22 cellular contexts compared by ENCODE assay signal in genomic region chr9:89036383-89036782, GRCh38. TPM values are rescaled to one million over a fixed set of nuclear protein-coding genes. Genes with fewer than 3 reads are reported as not detected.
A peak's percentile ranks its signal among the peaks of the same experiment; 100 is the strongest.
DNase-seq lines count a peak whose midpoint lies in the region; ATAC-seq and TF ChIP-seq lines count a peak whose summit lies in the region.
"Had no signal": no experiment of that assay in that cellular context is flagged by ENCODE, and none has a peak within 500 bp of the region (broad histone marks: within the 10 kb centered on the region; RNA-seq: fewer than 3 reads in every experiment).

No MANE protein-coding gene starts in this region.

- H3K36me3 ChIP-seq in adrenal gland (replicated peaks in 1 of 2) (no peaks in the 10 kb centered on the region), left lung (no peaks in the 10 kb centered on the region)
- H3K36me3 ChIP-seq: prostate gland had no signal

- TF ChIP-seq CTCF in AG10803 (conservative IDR thresholded peaks at IDR 0.05; ENCODE audit: low read length) (no peak), HFF-Myc (IDR thresholded peaks at IDR 0.05; ENCODE audit: low read depth, low read length, missing control alignments) (no peak), adrenal gland (IDR thresholded peaks at IDR 0.05) (no peak), left lung (IDR thresholded peaks at IDR 0.05) (no peak), GM10266 (IDR thresholded peaks at IDR 0.05; ENCODE audit: control insufficient read depth, insufficient read depth, low read depth, missing control alignments) (no peak)

- H3K4me3 Mint-ChIP-seq in stimulated activated effector memory CD8-positive, alpha-beta T cell treated with anti-CD3 and anti-CD28 coated beads, Interleukin-12 subunit alpha, Interleukin-12 subunit beta, amount 100 ng/mL, for 72 hours: no peak overlapping the region
- H3K4me3 Mint-ChIP-seq: activated CD4-positive, alpha-beta memory T cell treated with anti-CD3 and anti-CD28 coated beads for 36 hours; activated naive CD8-positive, alpha-beta T cell treated with anti-CD3 and anti-CD28 coated beads, Interleukin-2, amount 10 ng/mL, durations not matched to agents 7 days and 5 days; central memory CD8-positive, alpha-beta T cell; endodermal cell; naive thymus-derived CD8-positive, alpha-beta T cell; stimulated activated naive CD8-positive, alpha-beta T cell treated with anti-CD3 and anti-CD28 coated beads, Interleukin-15, Interleukin-2, amounts not matched to agents 100 ng/mL and 50 ng/mL, for 24 hours had no signal

- peak; percentile 15 for ATAC-seq in left lung
- no peak for ATAC-seq in stimulated activated effector memory CD8-positive, alpha-beta T cell treated with anti-CD3 and anti-CD28 coated beads, Interleukin-12 subunit alpha, Interleukin-12 subunit beta, amount 100 ng/mL, for 72 hours
- ATAC-seq: naive thymus-derived CD8-positive, alpha-beta T cell had no signal

- H3K27ac ChIP-seq in adrenal gland: peak overlapping the region in 3 of 5 donors; percentile 27 to 76 (median 72)
- peak overlapping the region in 1 of 2 donors; percentile 20 for H3K27ac ChIP-seq in left lung
- H3K27ac ChIP-seq: PC-9, prostate gland had no signal

- no peaks in the 10 kb centered on the region for H3K9me3 ChIP-seq in adrenal gland (replicated peaks in 1 of 3)
- H3K9me3 ChIP-seq in left lung: no peaks in the 10 kb centered on the region
- H3K9me3 ChIP-seq: prostate gland had no signal

- H3K27me3 ChIP-seq in adrenal gland (no peaks in the 10 kb centered on the region), left lung (no peaks in the 10 kb centered on the region)

- H3K4me1 ChIP-seq in adrenal gland (replicated peaks in 1 of 2) (peaks cover 23 to 29% of the 10 kb centered on the region in 2 donors), left lung (peaks cover 0 to 12% of the 10 kb centered on the region in 2 donors)
- H3K4me1 ChIP-seq: prostate gland had no signal

- DNase-seq in AG10803 (ENCODE audit: low read depth) (peak; percentile 25), HFF-Myc (ENCODE audit: extremely low read depth, low read depth) (peak; percentile 29), adrenal gland (peak in 5 of 7 donors; percentile 54 to 79 (median 70)), left lung (no peak), GM10266 (ENCODE audit: extremely low spot score) (no peak), NCI-H226 (no peak), HK-2 (ENCODE audit: unreplicated experiment) (no peak)
- DNase-seq in stimulated activated effector memory CD8-positive, alpha-beta T cell treated with anti-CD3 and anti-CD28 coated beads, Interleukin-12 subunit alpha, Interleukin-12 subunit beta, amount 100 ng/mL, for 72 hours (ENCODE audit: low spot score in 2 of 2): no peak
- DNase-seq: activated CD4-positive, alpha-beta memory T cell treated with anti-CD3 and anti-CD28 coated beads for 36 hours; activated naive CD8-positive, alpha-beta T cell treated with anti-CD3 and anti-CD28 coated beads, Interleukin-2, amount 10 ng/mL, durations not matched to agents 7 days and 5 days; activated T-cell treated with anti-CD3 and anti-CD28 coated beads, Interleukin-2, amount 50 U/mL, for 48 hours; Calu3; endodermal cell; foreskin melanocyte; HCEC 1CT; naive thymus-derived CD8-positive, alpha-beta T cell; NCI-H187; NCI-H510A; PC-9 had no signal

- no peaks in the 10 kb centered on the region for H3K9me3 Mint-ChIP-seq in stimulated activated effector memory CD8-positive, alpha-beta T cell treated with anti-CD3 and anti-CD28 coated beads, Interleukin-12 subunit alpha, Interleukin-12 subunit beta, amount 100 ng/mL, for 72 hours
- H3K9me3 Mint-ChIP-seq: activated CD4-positive, alpha-beta memory T cell treated with anti-CD3 and anti-CD28 coated beads for 36 hours; activated naive CD8-positive, alpha-beta T cell treated with anti-CD3 and anti-CD28 coated beads, Interleukin-2, amount 10 ng/mL, durations not matched to agents 7 days and 5 days; central memory CD8-positive, alpha-beta T cell; endodermal cell; stimulated activated naive CD8-positive, alpha-beta T cell treated with anti-CD3 and anti-CD28 coated beads, Interleukin-15, Interleukin-2, amounts not matched to agents 100 ng/mL and 50 ng/mL, for 24 hours had no signal

- no peak overlapping the region for H3K4me3 ChIP-seq in AG10803 (ENCODE audit: low read length)
- no peak overlapping the region for H3K4me3 ChIP-seq in HFF-Myc (replicated peaks; ENCODE audit: low read depth, low read length)
- H3K4me3 ChIP-seq in adrenal gland: peak overlapping the region in 1 of 4 donors; percentile 18
- H3K4me3 ChIP-seq in left lung: no peak overlapping the region
- H3K4me3 ChIP-seq: PC-9, prostate gland had no signal

- TF ChIP-seq POLR2A in adrenal gland (IDR thresholded peaks at IDR 0.05): peak in 1 of 2 donors; percentile 15

- WGBS in adrenal gland, 4 donors: 51 to 61% (median 52%) methylated on average over 7 to 8 of the region's 8 CpGs

- intact Hi-C loops in adrenal gland (cut with DNase I) (no loop called here), left lung (cut with DNase I) (no loop called here)

- H3K27ac Mint-ChIP-seq in stimulated activated effector memory CD8-positive, alpha-beta T cell treated with anti-CD3 and anti-CD28 coated beads, Interleukin-12 subunit alpha, Interleukin-12 subunit beta, amount 100 ng/mL, for 72 hours: no peak overlapping the region
- H3K27ac Mint-ChIP-seq: activated CD4-positive, alpha-beta memory T cell treated with anti-CD3 and anti-CD28 coated beads for 36 hours; activated naive CD8-positive, alpha-beta T cell treated with anti-CD3 and anti-CD28 coated beads, Interleukin-2, amount 10 ng/mL, durations not matched to agents 7 days and 5 days; endodermal cell; naive thymus-derived CD8-positive, alpha-beta T cell; stimulated activated naive CD8-positive, alpha-beta T cell treated with anti-CD3 and anti-CD28 coated beads, Interleukin-15, Interleukin-2, amounts not matched to agents 100 ng/mL and 50 ng/mL, for 24 hours had no signal

- H3K36me3 Mint-ChIP-seq in stimulated activated effector memory CD8-positive, alpha-beta T cell treated with anti-CD3 and anti-CD28 coated beads, Interleukin-12 subunit alpha, Interleukin-12 subunit beta, amount 100 ng/mL, for 72 hours: no peaks in the 10 kb centered on the region
- H3K36me3 Mint-ChIP-seq: activated CD4-positive, alpha-beta memory T cell treated with anti-CD3 and anti-CD28 coated beads for 36 hours; activated naive CD8-positive, alpha-beta T cell treated with anti-CD3 and anti-CD28 coated beads, Interleukin-2, amount 10 ng/mL, durations not matched to agents 7 days and 5 days had no signal

- H3K4me1 Mint-ChIP-seq in stimulated activated effector memory CD8-positive, alpha-beta T cell treated with anti-CD3 and anti-CD28 coated beads, Interleukin-12 subunit alpha, Interleukin-12 subunit beta, amount 100 ng/mL, for 72 hours: no peaks in the 10 kb centered on the region
- H3K4me1 Mint-ChIP-seq: activated naive CD8-positive, alpha-beta T cell treated with anti-CD3 and anti-CD28 coated beads, Interleukin-2, amount 10 ng/mL, durations not matched to agents 7 days and 5 days; central memory CD8-positive, alpha-beta T cell; endodermal cell had no signal

RNA-seq across cellular contexts. Expression of gene S1PR3, which starts 45.1 kb away (rescaled TPM):
- 100 to 1,000 TPM in 1 of 8 donors, 10 to 100 TPM in 7; 44.1 to 108 (median 66.6) TPM for total RNA-seq in adrenal gland
- 10 to 100 TPM; 14.1 to 85.6 (median 17.4) TPM for polyA plus RNA-seq in adrenal gland
- total RNA-seq in left lung: 10 to 100 TPM in 1 of 2 donors, 1 to 10 TPM in 1; 6.9 to 15.8 TPM
- total RNA-seq: naive thymus-derived CD8-positive, alpha-beta T cell had no signal
- polyA plus RNA-seq: naive thymus-derived CD8-positive, alpha-beta T cell had no signal

Comparison
In these comparisons a context has a peak if more than half of its experiments do, and no peak if none do; other contexts are left out.
1. DNase-seq: peak in AG10803 (single experiment), HFF-Myc (single experiment) and adrenal gland (5 of 7); none in left lung (0 of 2), GM10266 (single experiment), stimulated activated effector memory CD8-positive, alpha-beta T cell treated with anti-CD3 and anti-CD28 coated beads, Interleukin-12 subunit alpha, Interleukin-12 subunit beta, amount 100 ng/mL, for 72 hours (0 of 2), NCI-H226 (single experiment) and HK-2 (single experiment).